ENCODE assay signal across 15 cellular contexts in genomic region chr5:33781286-33781685, GRCh38.
DNase-seq lines count a peak whose midpoint lies in the region; ATAC-seq, FAIRE-seq and TF ChIP-seq lines count a peak whose summit lies in the region.
"Had no signal": no experiment of that assay in that cellular context is flagged by ENCODE, and none has a peak within 500 bp of the region (broad histone marks: within the 10 kb centered on the region; RNA-seq: fewer than 3 reads in every experiment).

No MANE protein-coding gene starts in this region.

- H3K27ac Mint-ChIP-seq in stimulated activated naive CD8-positive, alpha-beta T cell treated with anti-CD3 and anti-CD28 coated beads, Interleukin-15, amount 100 ng/mL, for 72 hours = no peak overlapping the region
- H3K27ac Mint-ChIP-seq: naive B cell had no signal

- no peak overlapping the region for H3K4me2 ChIP-seq in K562 (ENCODE audit: insufficient read depth, low read length)

- no peak overlapping the region for H2AFZ ChIP-seq in K562 (ENCODE audit: low read depth, low read length)

- H3K9ac ChIP-seq in K562 (ENCODE audit: insufficient read depth in 1 of 2, low read depth in 2 of 2, low read length in 2 of 2) = no peak overlapping the region
- no peak overlapping the region for H3K9ac ChIP-seq in colonic mucosa (ENCODE audit: low read depth in 2 of 2, low read length in 2 of 2)

- no peak overlapping the region for H3K27ac ChIP-seq in AG04450 (ENCODE audit: low read depth, low read length)
- H3K27ac ChIP-seq in K562 (ENCODE audit: extremely low read depth, low read depth, low read length) = no peak overlapping the region
- no peak overlapping the region for H3K27ac ChIP-seq in colonic mucosa

- no peak for TF ChIP-seq EP300 in K562 (IDR thresholded peaks at IDR 0.05; ENCODE audit: low read length)

- ATAC-seq in HG02610 (IDR thresholded peaks at IDR 0.05; ENCODE audit: unreplicated experiment) (peak; percentile 71), K562 (no peak), GM18870 (IDR thresholded peaks at IDR 0.05; ENCODE audit: unreplicated experiment) (no peak), GM21528 (IDR thresholded peaks at IDR 0.05; ENCODE audit: low FRiP score, unreplicated experiment) (no peak)
- no peak for ATAC-seq in stimulated activated naive CD8-positive, alpha-beta T cell treated with anti-CD3 and anti-CD28 coated beads, Interleukin-15, amount 100 ng/mL, for 72 hours

- POLR2A ChIA-PET in AG04450 (lab: Yijun Ruan, JAX) (no interaction called here), K562 (lab: Yijun Ruan, JAX) (interaction anchor here (0.6 to 1.7 kb wide), 2 partner anchors 13 to 189 kb away, joined by 3 to 4 read pairs; no protein-coding TSS in a partner anchor)

- intact Hi-C loops in K562 (cut with micrococcal nuclease) = no loop called here
- intact Hi-C loops in colonic mucosa (cut with DNase I) = no loop called here

- TF ChIP-seq RAD21 in K562 (CRISPR knock-in tag; conservative IDR thresholded peaks at IDR 0.05 in 1 of 2, IDR thresholded peaks at IDR 0.05 in 1 of 2) = no peak

- no peak for FAIRE-seq in K562 (lab: Jason Lieb, UNC)
- FAIRE-seq: H1 had no signal

- H3K79me2 ChIP-seq in K562 (ENCODE audit: control insufficient read depth, insufficient read depth, low read length) = no peaks in the 10 kb centered on the region

- no peaks in the 10 kb centered on the region for H4K20me1 ChIP-seq in K562 (replicated peaks; ENCODE audit: control insufficient read depth, insufficient read depth, low read length)

- DNase-seq in AG04450 (ENCODE audit: low read depth, low spot score) (peak; percentile 29), K562 (ENCODE audit: extremely low read depth in 1 of 4, low spot score in 3 of 4) (no peak), left kidney (ENCODE audit: low read depth, low spot score) (peak; percentile 29), colonic mucosa (no peak)
- DNase-seq in stimulated activated naive CD8-positive, alpha-beta T cell treated with anti-CD3 and anti-CD28 coated beads, Interleukin-15, amount 100 ng/mL, for 72 hours = no peak
- DNase-seq: activated CD4-positive, alpha-beta T cell treated with anti-CD3 and anti-CD28 coated beads for 1 hour; activated gamma-delta T cell; GDM1; naive B cell; NCI-H345; stimulated activated CD4-positive, alpha-beta T cell treated with anti-CD3 and anti-CD28 coated beads, Interleukin-15, amount 100 ng/mL, for 24 hours had no signal

- H3K9me3 ChIP-seq in AG04450 (ENCODE audit: control insufficient read depth, insufficient read depth, low read length) (no peaks in the 10 kb centered on the region), K562 (replicated peaks; ENCODE audit: control insufficient read depth, insufficient read depth, low read depth, low read length) (no peaks in the 10 kb centered on the region), colonic mucosa (no peaks in the 10 kb centered on the region)

- no TSS peak for BruUV-seq in K562 (replicated peaks; lab: Mats Ljungman, UMichigan)

- no peak overlapping the region for H3K4me3 Mint-ChIP-seq in stimulated activated naive CD8-positive, alpha-beta T cell treated with anti-CD3 and anti-CD28 coated beads, Interleukin-15, amount 100 ng/mL, for 72 hours
- H3K4me3 Mint-ChIP-seq: naive B cell had no signal

- TF ChIP-seq POLR2A in K562 (conservative IDR thresholded peaks at IDR 0.05) = no peak

- no peaks in the 10 kb centered on the region for H3K4me1 ChIP-seq in K562 (replicated peaks in 1 of 2; ENCODE audit: control insufficient read depth in 2 of 2, insufficient read depth in 2 of 2, low read length in 2 of 2)
- no peaks in the 10 kb centered on the region for H3K4me1 ChIP-seq in colonic mucosa

- no peaks in the 10 kb centered on the region for H3K36me3 ChIP-seq in K562 (ENCODE audit: control insufficient read depth, insufficient read depth, low read length)
- H3K36me3 ChIP-seq in colonic mucosa = no peaks in the 10 kb centered on the region

- H3K9me3 Mint-ChIP-seq in stimulated activated naive CD8-positive, alpha-beta T cell treated with anti-CD3 and anti-CD28 coated beads, Interleukin-15, amount 100 ng/mL, for 72 hours = peaks cover 0 to 5% of the 10 kb centered on the region in 2 donors

- CTCF ChIA-PET in AG04450 (lab: Charles Lee) (interaction anchor here (1.4 kb wide), 1 partner anchor 12 kb away, joined by 3 read pairs; no protein-coding TSS in a partner anchor), K562 (lab: Yijun Ruan, JAX; ENCODE audit: low intra/inter-chr PET ratio) (no interaction called here)

- in situ Hi-C loops in K562 (cut with MboI) = no loop called here

- H3K27me3 Mint-ChIP-seq in stimulated activated naive CD8-positive, alpha-beta T cell treated with anti-CD3 and anti-CD28 coated beads, Interleukin-15, amount 100 ng/mL, for 72 hours = no peaks in the 10 kb centered on the region

- H3K4me3 ChIP-seq in AG04450 (ENCODE audit: low read depth, low read length) (no peak overlapping the region), K562 (no peak overlapping the region), colonic mucosa (no peak overlapping the region)

- TF ChIP-seq CTCF in AG04450 (IDR thresholded peaks at IDR 0.05; ENCODE audit: low read depth, low read length) (no peak), K562 (IDR thresholded peaks at IDR 0.05 in 2 of 3, conservative IDR thresholded peaks at IDR 0.05 in 1 of 3; ENCODE audit: insufficient read depth in 2 of 3, low read depth in 1 of 3, low read length in 3 of 3) (no peak), colonic mucosa (IDR thresholded peaks at IDR 0.05) (no peak)

- no peaks in the 10 kb centered on the region for H3K27me3 ChIP-seq in AG04450 (ENCODE audit: control insufficient read depth, insufficient read depth, low read length)
- no peaks in the 10 kb centered on the region for H3K27me3 ChIP-seq in K562 (ENCODE audit: control insufficient read depth in 2 of 2, insufficient read depth in 2 of 2, low read length in 2 of 2)
- no peaks in the 10 kb centered on the region for H3K27me3 ChIP-seq in colonic mucosa

- no peaks in the 10 kb centered on the region for H3K9me1 ChIP-seq in K562 (ENCODE audit: control insufficient read depth, insufficient read depth, low read length)

- no peaks in the 10 kb centered on the region for H3K4me1 Mint-ChIP-seq in stimulated activated naive CD8-positive, alpha-beta T cell treated with anti-CD3 and anti-CD28 coated beads, Interleukin-15, amount 100 ng/mL, for 72 hours
- H3K4me1 Mint-ChIP-seq: naive B cell had no signal

TF ChIP-seq in K562, 482 proteins besides CTCF, POLR2A, EP300 and RAD21:
- no peak for TF ChIP-seq MED1 (CRISPR knock-in tag; IDR thresholded peaks at IDR 0.05; ENCODE audit: borderline replicate concordance)
- no peak for TF ChIP-seq BRCA1 (IDR thresholded peaks at IDR 0.05)
- TF ChIP-seq BRCA1 (CRISPR knock-in tag; IDR thresholded peaks at IDR 0.05) = no peak
- TF ChIP-seq CTCFL (IDR thresholded peaks at IDR 0.05; ENCODE audit: borderline replicate concordance, insufficient read depth, low read depth, low read length, poor library complexity, severe bottlenecking) = no peak
- TF ChIP-seq USF2 (CRISPR knock-in tag; IDR thresholded peaks at IDR 0.05) = peak; percentile 30; the same call in 1 of the 2 replicates
- no peak for TF ChIP-seq ZNF77 (CRISPR knock-in tag; IDR thresholded peaks at IDR 0.05)
- TF ChIP-seq SNRNP70 (optimal IDR thresholded peaks at IDR 0.05; ENCODE audit: low read depth, low read length) = no peak
- TF ChIP-seq CBFA2T3 (IDR thresholded peaks at IDR 0.05) = peak; percentile 14; the same call in 1 of the 2 replicates
- no peak for TF ChIP-seq POLR3G (IDR thresholded peaks at IDR 0.05; ENCODE audit: extremely low read depth, insufficient read length, insufficient replicate concordance)
- no peak for TF ChIP-seq ZNF253 (CRISPR knock-in tag; conservative IDR thresholded peaks at IDR 0.05)
- no peak for TF ChIP-seq NR1H2 (CRISPR knock-in tag; IDR thresholded peaks at IDR 0.05)
- no peak for TF ChIP-seq ZNF316 (IDR thresholded peaks at IDR 0.05)
- no peak for TF ChIP-seq ARID2 (IDR thresholded peaks at IDR 0.05)
- no peak for TF ChIP-seq YY1 (IDR thresholded peaks at IDR 0.05; ENCODE audit: borderline replicate concordance in 1 of 3, control insufficient read depth in 1 of 3, extremely low read depth in 1 of 3, insufficient read depth in 3 of 3, insufficient read length in 1 of 3, insufficient replicate concordance in 2 of 3, low read depth in 1 of 3, low read length in 2 of 3)
- TF ChIP-seq ZNF445 (CRISPR knock-in tag; IDR thresholded peaks at IDR 0.05; ENCODE audit: low read depth) = no peak
- TF ChIP-seq JUN (IDR thresholded peaks at IDR 0.05; ENCODE audit: borderline replicate concordance, low read depth, low read length) = no peak
- no peak for TF ChIP-seq JUN (CRISPR knock-in tag; IDR thresholded peaks at IDR 0.05; ENCODE audit: borderline replicate concordance)
- TF ChIP-seq ZNF644 (tag; IDR thresholded peaks at IDR 0.05; ENCODE audit: low read depth) = no peak

Comparison
In these comparisons a context has a peak if more than half of its experiments do, and no peak if none do; other contexts are left out.
1. DNase-seq: peak in AG04450 (single experiment) and left kidney (single experiment); none in K562 (0 of 4), stimulated activated naive CD8-positive, alpha-beta T cell treated with anti-CD3 and anti-CD28 coated beads, Interleukin-15, amount 100 ng/mL, for 72 hours (0 of 2) and colonic mucosa (single experiment).